Comparison of ENCODE assay signal across 8 cellular contexts in genomic region chr7:1460757-1461639, GRCh38. TPM values are rescaled to one million over a fixed set of nuclear protein-coding genes. Genes with fewer than 3 reads are reported as not detected.
DNase-seq lines count a peak whose midpoint lies in the region; ATAC-seq and TF ChIP-seq lines count a peak whose summit lies in the region.

No MANE protein-coding gene starts in this region.

- peak overlapping the region in 1 of 2 experiments; percentile 37 for H3K14ac ChIP-seq in mesenchymal stem cell (ENCODE audit: low read length in 2 of 2)

- H3K36me3 ChIP-seq in Loucy (ENCODE audit: insufficient read depth, low read length) = no peaks in the 10 kb centered on the region
- H3K36me3 ChIP-seq in mesenchymal stem cell (ENCODE audit: control insufficient read depth in 1 of 2, insufficient read depth in 2 of 2, low read depth in 1 of 2, low read length in 2 of 2) = no peaks in the 10 kb centered on the region
- H3K36me3 ChIP-seq in vagina = no peaks in the 10 kb centered on the region

- H3K4me3 ChIP-seq in AG04450 (ENCODE audit: low read depth, low read length) (peak overlapping the region; percentile 58), Loucy (ENCODE audit: low read length, poor library complexity, severe bottlenecking) (peak overlapping the region; percentile 80), mesenchymal stem cell (ENCODE audit: insufficient read depth in 1 of 2, low read depth in 1 of 2, low read length in 2 of 2) (peak overlapping the region in 1 of 2 experiments; percentile 77), vagina (peak overlapping the region; percentile 89 to 91)

- peak overlapping the region; percentile 58 to 83 for H3K18ac ChIP-seq in mesenchymal stem cell (ENCODE audit: low read depth in 1 of 2, low read length in 2 of 2)

- H3K9me3 ChIP-seq in AG04450 (ENCODE audit: control insufficient read depth, insufficient read depth, low read length) (no peaks in the 10 kb centered on the region; the same call in 1 of the 2 replicates), Loucy (ENCODE audit: insufficient read depth, low read depth, low read length) (no peaks in the 10 kb centered on the region), mesenchymal stem cell (ENCODE audit: control insufficient read depth, low read length) (no peaks in the 10 kb centered on the region), vagina (no peaks in the 10 kb centered on the region)

- no peaks in the 10 kb centered on the region for H4K20me1 ChIP-seq in Loucy (ENCODE audit: insufficient read depth, low read length, poor library complexity, severe bottlenecking)

- H3K23ac ChIP-seq in mesenchymal stem cell (ENCODE audit: low read length in 2 of 2) = peak overlapping the region in 1 of 2 experiments; percentile 14

- peak overlapping the region; percentile 45 for H2BK120ac ChIP-seq in mesenchymal stem cell (ENCODE audit: low read depth, low read length)

- H2BK5ac ChIP-seq in mesenchymal stem cell (ENCODE audit: low read depth, low read length, poor library complexity, severe bottlenecking) = no peak overlapping the region

- intact Hi-C loops in vagina (cut with DNase I) = no loop called here

- DNase-seq in AG04450 (ENCODE audit: low read depth, low spot score) = no peak
- peak; percentile 61 for DNase-seq in mesenchymal stem cell
- DNase-seq in vagina (ENCODE audit: extremely low spot score in 2 of 2) = no peak
- DNase-seq in middle frontal gyrus (ENCODE audit: extremely low spot score, low spot score) = no peak
- DNase-seq in activated CD4-positive, alpha-beta T cell treated with anti-CD3 and anti-CD28 coated beads, Interleukin-2, amount 50 U/mL, for 48 hours = no peak

- CTCF ChIA-PET in AG04450 (lab: Charles Lee) = interaction anchor here (2.8 kb wide), 1 partner anchor 14 kb away, joined by 11 read pairs; no protein-coding TSS in a partner anchor

- H3F3A ChIP-seq in Loucy (ENCODE audit: low read depth) = no peaks in the 10 kb centered on the region; the same call in 1 of the 2 replicates

- peaks cover 7% of the 10 kb centered on the region; the same call in 1 of the 2 replicates for H3K79me2 ChIP-seq in Loucy (ENCODE audit: insufficient read depth, low read length)

- peaks cover 48% of the 10 kb centered on the region for H3K4me1 ChIP-seq in Loucy (ENCODE audit: insufficient read depth, low read length, poor library complexity, severe bottlenecking)
- peaks cover 42% of the 10 kb centered on the region for H3K4me1 ChIP-seq in mesenchymal stem cell (ENCODE audit: control insufficient read depth, insufficient read depth, low read depth, low read length)
- peaks cover 67% of the 10 kb centered on the region for H3K4me1 ChIP-seq in vagina

- H3K9ac ChIP-seq in Loucy (ENCODE audit: low read depth, low read length, poor library complexity, severe bottlenecking) (peak overlapping the region; percentile 85), mesenchymal stem cell (ENCODE audit: low read length) (peak overlapping the region; percentile 85)

- no peak overlapping the region for H2AFZ ChIP-seq in Loucy (ENCODE audit: low read length)
- H2AFZ ChIP-seq in mesenchymal stem cell (ENCODE audit: low read depth, low read length) = no peak overlapping the region

- POLR2A ChIA-PET in AG04450 (lab: Yijun Ruan, JAX) = interaction anchor here (0.6 kb wide), 1 partner anchor 213 kb away, joined by 9 read pairs; no protein-coding TSS in a partner anchor

- H3K4me2 ChIP-seq in Loucy (ENCODE audit: low read depth, low read length, poor library complexity, severe bottlenecking) = peak overlapping the region; percentile 65
- H3K4me2 ChIP-seq in mesenchymal stem cell (ENCODE audit: low read length, poor library complexity, severe bottlenecking) = no peak overlapping the region

- ATAC-seq in HG03378 (IDR thresholded peaks at IDR 0.05; ENCODE audit: unreplicated experiment) = no peak

- no peaks in the 10 kb centered on the region for H3K9me2 ChIP-seq in Loucy (replicated peaks; ENCODE audit: low read depth, low read length)

- H2AK5ac ChIP-seq in mesenchymal stem cell (ENCODE audit: low read length, severe bottlenecking) = peak overlapping the region; percentile 55

- H3K27me3 ChIP-seq in AG04450 (ENCODE audit: control insufficient read depth, insufficient read depth, low read length) (peaks cover 3% of the 10 kb centered on the region), Loucy (ENCODE audit: insufficient read depth, low read length, poor library complexity, severe bottlenecking) (no peaks in the 10 kb centered on the region), mesenchymal stem cell (ENCODE audit: control insufficient read depth in 1 of 2, insufficient read depth in 1 of 2, low read length in 2 of 2) (no peaks in the 10 kb centered on the region), vagina (no peaks in the 10 kb centered on the region)

- H3K79me1 ChIP-seq in mesenchymal stem cell (replicated peaks; ENCODE audit: low read length, poor library complexity, severe bottlenecking) = no peaks in the 10 kb centered on the region

- H2BK12ac ChIP-seq in mesenchymal stem cell (ENCODE audit: low read length in 2 of 2) = peak overlapping the region in 1 of 2 experiments; percentile 99

- no peak overlapping the region for H2BK15ac ChIP-seq in mesenchymal stem cell (ENCODE audit: low read depth, poor library complexity, severe bottlenecking)

- H3K4ac ChIP-seq in mesenchymal stem cell (ENCODE audit: low read depth in 1 of 2, low read length in 2 of 2) = peak overlapping the region; percentile 27 to 83

- TF ChIP-seq CTCF in AG04450 (IDR thresholded peaks at IDR 0.05; ENCODE audit: low read depth, low read length) = no peak
- TF ChIP-seq CTCF in Loucy (conservative IDR thresholded peaks at IDR 0.05; ENCODE audit: low read length) = no peak
- no peak for TF ChIP-seq CTCF in vagina (IDR thresholded peaks at IDR 0.05)

- H3K27ac ChIP-seq in AG04450 (ENCODE audit: low read depth, low read length) (peak overlapping the region; percentile 47), cingulate gyrus (ENCODE audit: low read depth, low read length) (peak overlapping the region; percentile 83), mesenchymal stem cell (ENCODE audit: low read length, poor library complexity, severe bottlenecking) (no peak overlapping the region), vagina (peak overlapping the region; percentile 88)

- peak overlapping the region; percentile 57 for H4K91ac ChIP-seq in mesenchymal stem cell (ENCODE audit: low read length)

- WGBS in mesenchymal stem cell = 67% methylated on average over 28 of the region's 30 CpGs

- peak overlapping the region; percentile 91 for H4K8ac ChIP-seq in mesenchymal stem cell (ENCODE audit: low read length)

- no peak for TF ChIP-seq POLR2A in vagina (IDR thresholded peaks at IDR 0.05)

RNA-seq across cellular contexts. Expression of gene MICALL2, which starts 1.7 kb away (rescaled TPM):
- polyA plus RNA-seq in AG04450 (2011; rRNA removed) = 8.5 and 9.6 TPM in 2 replicates
- 7.3 and 10.3 TPM in 2 replicates for polyA minus RNA-seq in AG04450 (2011; rRNA and poly(A)+ RNA removed)
- 31.0 TPM for polyA plus RNA-seq in mesenchymal stem cell (2013, experiment 1 of 2)
- 31.5 TPM for polyA plus RNA-seq in mesenchymal stem cell (2013, experiment 2 of 2)
- total RNA-seq in vagina = 15.7 TPM

RNA-seq across cellular contexts. Expression of gene INTS1, which starts 43.2 kb away (rescaled TPM):
- polyA plus RNA-seq in AG04450 (2011; rRNA removed) = 9.0 and 13.1 TPM in 2 replicates
- polyA minus RNA-seq in AG04450 (2011; rRNA and poly(A)+ RNA removed) = 24.2 and 31.0 TPM in 2 replicates
- 23.4 TPM for polyA plus RNA-seq in mesenchymal stem cell (2013, experiment 1 of 2)
- polyA plus RNA-seq in mesenchymal stem cell (2013, experiment 2 of 2) = 22.7 TPM
- 67.3 TPM for total RNA-seq in vagina
